ENCODE assay signal across 26 cellular contexts in genomic region chr2:121319941-121320340, GRCh38. TPM values are rescaled to one million over a fixed set of nuclear protein-coding genes. Genes with fewer than 3 reads are reported as not detected.
"Had no signal": no experiment of that assay in that cellular context is flagged by ENCODE, and none has a peak within 500 bp of the region (broad histone marks: within the 10 kb centered on the region; RNA-seq: fewer than 3 reads in every experiment).

No MANE protein-coding gene starts in this region.

- DNase-seq: activated CD4-positive, alpha-beta T cell treated with anti-CD3 and anti-CD28 coated beads for 4 hours; activated CD8-positive, alpha-beta memory T cell treated with anti-CD3 and anti-CD28 coated beads, Interleukin-2, amount 10 ng/mL, durations not matched to agents 7 days and 5 days; activated gamma-delta T cell; activated naive CD4-positive, alpha-beta T cell treated with anti-CD3 and anti-CD28 coated beads for 36 hours; activated T-cell treated with anti-CD3 and anti-CD28 coated beads, Interleukin-2, amount 50 U/mL, for 24 hours; brain microvascular endothelial cell; KG1; NCI-H1092; NCI-H1417; NCI-H2029; NCI-H2107; NCI-H2171 treated with DMSO at 0.1 percent for 48 hours; NCI-H226; NCI-H510A; NCI-H526 treated with DMSO at 0.1 percent for 48 hours; NCI-H82; OCI-M1; RPMI8226; SJCRH30; SK-N-SH; T-helper 1 cell had no signal

- H3K9me3 ChIP-seq: SJCRH30, SK-N-SH had no signal

- H3K27me3 ChIP-seq: brain microvascular endothelial cell, cardiac muscle cell, SJCRH30 had no signal

- H3K27ac ChIP-seq: brain microvascular endothelial cell, cardiac muscle cell, SJCRH30 had no signal

- H3K36me3 ChIP-seq: brain microvascular endothelial cell, cardiac muscle cell, SJCRH30 had no signal

- ATAC-seq: activated CD4-positive, CD25-positive, alpha-beta regulatory T cell treated with anti-CD3 and anti-CD28 coated beads, Interleukin-2, amount 50 U/mL, for 24 hours; activated CD8-positive, alpha-beta memory T cell treated with anti-CD3 and anti-CD28 coated beads, Interleukin-2, amount 10 ng/mL, durations not matched to agents 7 days and 5 days; Panc1; Right ventricle myocardium inferior had no signal

- H3K4me3 ChIP-seq: cardiac muscle cell, SJCRH30 had no signal

RNA-seq across cellular contexts. Expression of gene TFCP2L1, which starts 34.9 kb away (rescaled TPM):
- total RNA-seq: activated T-helper 1 cell treated with anti-CD3 and anti-CD28 coated beads, Interleukin-12 subunit alpha, Interleukin-12 subunit beta, Interleukin-2, Interleukin-4 antibody, amounts not matched to agents 30 ng/mL and 10 ng/mL and 1 ng/mL, durations not matched to agents 14 hours and 24 hours and 36 hours; cardiac muscle cell had no signal
- polyA plus RNA-seq: SK-N-SH had no signal
